In genomic region chr3:105367063-105367405, GRCh38 we compare ENCODE assay signal across 8 cellular contexts. TPM values are rescaled to one million over a fixed set of nuclear protein-coding genes. Genes with fewer than 3 reads are reported as not detected.
A peak's percentile ranks its signal among the peaks of the same experiment; 100 is the strongest.
DNase-seq lines count a peak whose midpoint lies in the region; ATAC-seq and TF ChIP-seq lines count a peak whose summit lies in the region.

No MANE protein-coding gene starts in this region.

- intact Hi-C loops in activated naive CD4-positive, alpha-beta T cell treated with anti-CD3 and anti-CD28 coated beads for 36 hours (cut with micrococcal nuclease) = loop anchor here (2.0 to 5.0 kb wide), 5 partner anchors 32 to 1375 kb away; no protein-coding TSS in a partner anchor
- intact Hi-C loops in heart right ventricle (cut with DNase I) (loop anchor here in 6 of 10 donors (5.0 to 10.0 kb wide), 6 partner anchors 150 to 1095 kb away; no protein-coding TSS in a partner anchor), psoas muscle (cut with DNase I) (no loop called here)

- TF ChIP-seq CTCF in GM12873 (IDR thresholded peaks at IDR 0.05; ENCODE audit: insufficient read depth, low read depth, low read length, missing control alignments) (peak; percentile 7), MM.1S (IDR thresholded peaks at IDR 0.05; ENCODE audit: low read length) (no peak), heart right ventricle (IDR thresholded peaks at IDR 0.05) (no peak), psoas muscle (IDR thresholded peaks at IDR 0.05) (no peak)

- peaks cover 1% of the 10 kb centered on the region for H3K36me3 Mint-ChIP-seq in activated naive CD4-positive, alpha-beta T cell treated with anti-CD3 and anti-CD28 coated beads for 36 hours (ENCODE audit: low read depth)

- H3K4me1 Mint-ChIP-seq in activated naive CD4-positive, alpha-beta T cell treated with anti-CD3 and anti-CD28 coated beads for 36 hours (ENCODE audit: low read depth) = peaks cover 32% of the 10 kb centered on the region

- peak overlapping the region; percentile 89 for H3K27ac ChIP-seq in MM.1S (ENCODE audit: low read length)
- peak overlapping the region in 6 of 10 donors; percentile 13 to 83 (median 41) for H3K27ac ChIP-seq in heart right ventricle
- H3K27ac ChIP-seq in psoas muscle = no peak overlapping the region

- H3K4me1 ChIP-seq in MM.1S (ENCODE audit: low read length) (peaks cover 10% of the 10 kb centered on the region), heart right ventricle (peaks cover 0 to 47% (median 34%) of the 10 kb centered on the region in 9 donors), psoas muscle (peaks cover 20% of the 10 kb centered on the region)

- H3K27ac Mint-ChIP-seq in activated naive CD4-positive, alpha-beta T cell treated with anti-CD3 and anti-CD28 coated beads for 36 hours = peak overlapping the region; percentile 88

- 0 out of 2 replicates have a peak, but pooled peaks cover 6% of the 10 kb centered on the region for H3K79me2 ChIP-seq in MM.1S (ENCODE audit: low read length)

- WGBS in heart right ventricle, 2 donors = 0 to 1% methylated on average over 29 of the region's 29 CpGs
- 0 to 1% (median 1%) methylated on average over 26 to 29 of the region's 29 CpGs for WGBS in psoas muscle, 3 donors

- peak overlapping the region; percentile 87 for H3K9ac ChIP-seq in MM.1S (ENCODE audit: low read length)

- no peaks in the 10 kb centered on the region for H4K20me1 ChIP-seq in MM.1S (ENCODE audit: insufficient read depth, low read length)

- ATAC-seq in heart right ventricle (peak in 5 of 8 donors; percentile 5 to 35 (median 12)), psoas muscle (peak in 2 of 4 donors; percentile 31 to 36), GM18858 (IDR thresholded peaks at IDR 0.05; ENCODE audit: unreplicated experiment) (no peak)

- H3F3A ChIP-seq in MM.1S (ENCODE audit: insufficient read depth, low read length) = peaks cover 35% of the 10 kb centered on the region

- H3K9me3 ChIP-seq in MM.1S (replicated peaks; ENCODE audit: insufficient read depth, low read length) (no peaks in the 10 kb centered on the region), heart right ventricle (no peaks in the 10 kb centered on the region), psoas muscle (no peaks in the 10 kb centered on the region)

- H3K36me3 ChIP-seq in MM.1S (replicated peaks; ENCODE audit: insufficient read depth, low read length) = no peaks in the 10 kb centered on the region
- no peaks in the 10 kb centered on the region for H3K36me3 ChIP-seq in heart right ventricle
- no peaks in the 10 kb centered on the region for H3K36me3 ChIP-seq in psoas muscle (ENCODE audit: insufficient read depth in 1 of 2, low read depth in 1 of 2)

- no peaks in the 10 kb centered on the region for H3K9me2 ChIP-seq in MM.1S (replicated peaks; ENCODE audit: insufficient read depth, low read length)

- H3K4me3 Mint-ChIP-seq in activated naive CD4-positive, alpha-beta T cell treated with anti-CD3 and anti-CD28 coated beads for 36 hours = peak overlapping the region; percentile 93

- no peaks in the 10 kb centered on the region for H3K9me3 Mint-ChIP-seq in activated naive CD4-positive, alpha-beta T cell treated with anti-CD3 and anti-CD28 coated beads for 36 hours

- H3K4me3 ChIP-seq in MM.1S (ENCODE audit: low read length) (peak overlapping the region; percentile 96), heart right ventricle (peak overlapping the region; percentile 36 to 77 (median 62)), psoas muscle (peak overlapping the region; percentile 73)

- H3K27me3 Mint-ChIP-seq in activated naive CD4-positive, alpha-beta T cell treated with anti-CD3 and anti-CD28 coated beads for 36 hours (ENCODE audit: low read depth) = peaks cover 16% of the 10 kb centered on the region

- peak; percentile 36 for DNase-seq in MM.1S
- peak; percentile 38 for DNase-seq in activated naive CD4-positive, alpha-beta T cell treated with anti-CD3 and anti-CD28 coated beads for 36 hours
- peak in 1 of 2 donors; percentile 14 for DNase-seq in heart right ventricle
- DNase-seq in psoas muscle = no peak
- DNase-seq in NCI-H1105 (lab: John Stamatoyannopoulos, UW) = no peak
- no peak for DNase-seq in NCI-H226

- H3K4me2 ChIP-seq in MM.1S (ENCODE audit: low read depth, low read length) = peak overlapping the region; percentile 96

- H3K27me3 ChIP-seq in MM.1S (replicated peaks; ENCODE audit: insufficient read depth, low read length) = peaks cover 6% of the 10 kb centered on the region; the same call in 1 of the 2 replicates
- peaks cover 0 to 6% (median 0%) of the 10 kb centered on the region in 7 donors for H3K27me3 ChIP-seq in heart right ventricle
- peaks cover 0 to 70% (median 8%) of the 10 kb centered on the region in 3 donors for H3K27me3 ChIP-seq in psoas muscle (ENCODE audit: insufficient read depth in 3 of 3, low read length in 2 of 3)

- CTCF ChIA-PET in activated naive CD4-positive, alpha-beta T cell treated with anti-CD3 and anti-CD28 coated beads for 36 hours (lab: Charles Lee) = interaction anchor here (1.2 to 1.6 kb wide), 2 partner anchors 12 to 740 kb away, joined by 3 read pairs; no protein-coding TSS in a partner anchor

- peak overlapping the region; percentile 97 for H2AFZ ChIP-seq in MM.1S (ENCODE audit: low read length)

RNA-seq across cellular contexts. Expression of gene ALCAM, which starts 0.3 kb away (rescaled TPM):
- total RNA-seq in activated naive CD4-positive, alpha-beta T cell treated with anti-CD3 and anti-CD28 coated beads for 36 hours = 10 to 100 TPM; 17.5 to 18.7 TPM
- total RNA-seq in heart right ventricle (10 to 100 TPM in 2 of 10 donors, 1 to 10 TPM in 8; 1.8 to 23.9 (median 3.6) TPM), psoas muscle (1 to 10 TPM in 3 of 4 donors, under 1 TPM in 1; 0.42 to 1.5 (median 1.2) TPM)
- polyA plus RNA-seq in heart right ventricle (1 to 10 TPM; 1.3 to 4.3 TPM), psoas muscle (under 1 TPM; 0.44 to 0.70 (median 0.48) TPM)

Comparison
In these comparisons a context has a peak if more than half of its experiments do, and no peak if none do; other contexts are left out.
1. DNase-seq: peak in MM.1S (single experiment) and activated naive CD4-positive, alpha-beta T cell treated with anti-CD3 and anti-CD28 coated beads for 36 hours (single experiment); none in psoas muscle (0 of 2), NCI-H1105 (single experiment) and NCI-H226 (single experiment).
2. intact Hi-C loops: an anchor here in activated naive CD4-positive, alpha-beta T cell treated with anti-CD3 and anti-CD28 coated beads for 36 hours (2.0 to 5.0 kb wide) and heart right ventricle (5.0 to 10.0 kb wide); none called in psoas muscle.
3. Peak in every context shown above with its lines, with median percentiles within 50 percentile points of each other: H3K4me3 ChIP-seq.